23 cellular contexts compared by ENCODE assay signal in the genomic region with DNA sequence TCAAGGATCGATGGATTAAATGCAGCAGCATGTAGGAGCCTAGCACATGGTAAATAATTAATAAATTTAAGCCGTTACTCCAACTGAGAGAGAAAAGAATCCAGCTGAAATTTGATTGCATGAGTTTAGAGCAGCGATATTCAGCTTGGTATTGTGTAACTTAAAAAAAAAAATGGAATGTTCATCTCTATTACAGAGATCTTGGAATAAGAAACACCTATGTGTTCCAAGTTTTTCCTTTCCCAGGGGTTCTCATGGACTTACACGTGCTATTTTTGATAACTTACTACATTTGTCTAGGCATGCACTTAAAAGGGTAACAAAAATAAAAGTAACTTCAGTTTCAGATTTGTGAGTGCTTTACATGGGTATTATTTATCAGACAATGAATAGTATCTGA.
DNase-seq lines count a peak whose midpoint lies in the region; FAIRE-seq and TF ChIP-seq lines count a peak whose summit lies in the region.
"Had no signal": no experiment of that assay in that cellular context is flagged by ENCODE, and none has a peak within 500 bp of the region (broad histone marks: within the 10 kb centered on the region; RNA-seq: fewer than 3 reads in every experiment).

No MANE protein-coding gene starts in this region.

- FAIRE-seq in keratinocyte (lab: Jason Lieb, UNC), result no peak
- FAIRE-seq: colon, urothelium cell line had no signal

- H3K27ac Mint-ChIP-seq in activated T-cell treated with anti-CD3 and anti-CD28 coated beads, Interleukin-2, amount 50 U/mL, for 24 hours, result no peak overlapping the region
- H3K27ac Mint-ChIP-seq: activated naive CD4-positive, alpha-beta T cell treated with anti-CD3 and anti-CD28 coated beads, Interleukin-2, amount 50 U/mL, for 72 hours; activated T-helper 1 cell treated with anti-CD3 and anti-CD28 coated beads, Interleukin-12 subunit alpha, Interleukin-12 subunit beta, Interleukin-2, Interleukin-4 antibody, amounts not matched to agents 30 ng/mL and 10 ng/mL and 1 ng/mL, durations not matched to agents 14 hours and 24 hours and 36 hours; T-helper 17 cell had no signal

- no peaks in the 10 kb centered on the region for H3K4me1 Mint-ChIP-seq in activated T-cell treated with anti-CD3 and anti-CD28 coated beads, Interleukin-2, amount 50 U/mL, for 24 hours (ENCODE audit: low read depth)
- H3K4me1 Mint-ChIP-seq: T-helper 17 cell had no signal

- H3K36me3 ChIP-seq in fibroblast of lung (ENCODE audit: control insufficient read depth, insufficient read depth, low read length) (no peaks in the 10 kb centered on the region), keratinocyte (ENCODE audit: control insufficient read depth in 2 of 2, extremely low read depth in 1 of 2, insufficient read depth in 2 of 2, low read length in 2 of 2) (no peaks in the 10 kb centered on the region), tibial artery (no peaks in the 10 kb centered on the region)
- H3K36me3 ChIP-seq: esophagus muscularis mucosa, Peyer's patch had no signal

- H3K27me3 ChIP-seq in fibroblast of lung (ENCODE audit: control insufficient read depth, insufficient read depth, low read length) (no peaks in the 10 kb centered on the region), keratinocyte (ENCODE audit: control insufficient read depth, extremely low read depth, insufficient read depth, low read length) (no peaks in the 10 kb centered on the region), tibial artery (no peaks in the 10 kb centered on the region)
- H3K27me3 ChIP-seq: esophagus muscularis mucosa, Peyer's patch had no signal

- no peaks in the 10 kb centered on the region for H3K79me2 ChIP-seq in fibroblast of lung (ENCODE audit: control insufficient read depth, insufficient read depth, low read length)
- no peaks in the 10 kb centered on the region for H3K79me2 ChIP-seq in keratinocyte (ENCODE audit: control insufficient read depth, insufficient read depth, low read length)

- TF ChIP-seq CTCF in fibroblast of lung (conservative IDR thresholded peaks at IDR 0.05 in 1 of 2, IDR thresholded peaks at IDR 0.05 in 1 of 2; ENCODE audit: low read depth in 1 of 2, low read length in 2 of 2) (no peak), keratinocyte (optimal IDR thresholded peaks at IDR 0.05 in 1 of 3, IDR thresholded peaks at IDR 0.05 in 1 of 3, conservative IDR thresholded peaks at IDR 0.05 in 1 of 3; ENCODE audit: extremely low read depth in 1 of 3, insufficient read depth in 2 of 3, low read length in 3 of 3) (no peak), tibial artery (IDR thresholded peaks at IDR 0.05) (no peak)

- no peaks in the 10 kb centered on the region for H4K20me1 ChIP-seq in fibroblast of lung (ENCODE audit: control insufficient read depth, extremely low read depth, insufficient read depth, low read length)
- H4K20me1 ChIP-seq in keratinocyte (ENCODE audit: control insufficient read depth, extremely low read depth, insufficient read depth, low read length), result no peaks in the 10 kb centered on the region

- H3K4me2 ChIP-seq in fibroblast of lung (ENCODE audit: extremely low read depth, insufficient read depth, low read length) (no peak overlapping the region), keratinocyte (ENCODE audit: control insufficient read depth, extremely low read depth, insufficient read depth, low read depth, low read length) (no peak overlapping the region)

- no peaks in the 10 kb centered on the region for H3K4me1 ChIP-seq in fibroblast of lung (ENCODE audit: control insufficient read depth, extremely low read depth, insufficient read depth, low read length)
- no peaks in the 10 kb centered on the region for H3K4me1 ChIP-seq in keratinocyte (ENCODE audit: control insufficient read depth, extremely low read depth, insufficient read depth, low read length)
- H3K4me1 ChIP-seq in tibial artery, result peaks cover 0 to 34% (median 14%) of the 10 kb centered on the region in 4 donors
- H3K4me1 ChIP-seq: Peyer's patch had no signal

- H3K36me3 Mint-ChIP-seq in activated T-cell treated with anti-CD3 and anti-CD28 coated beads, Interleukin-2, amount 50 U/mL, for 24 hours (ENCODE audit: low read depth), result no peaks in the 10 kb centered on the region
- H3K36me3 Mint-ChIP-seq: activated naive CD4-positive, alpha-beta T cell treated with anti-CD3 and anti-CD28 coated beads, Interleukin-2, amount 50 U/mL, for 72 hours had no signal

- H2AFZ ChIP-seq in fibroblast of lung (ENCODE audit: low read length) (no peak overlapping the region), keratinocyte (ENCODE audit: control insufficient read depth, low read length) (peak overlapping the region; percentile 29)

- DNase-seq in NCI-H226 (peak; percentile 31), fibroblast of lung (ENCODE audit: low read depth in 2 of 2) (peak; percentile 23 to 32), keratinocyte (ENCODE audit: low read depth, low spot score) (no peak), tibial artery (no peak), amygdala (lab: John Stamatoyannopoulos, UW) (no peak)
- DNase-seq in activated T-cell treated with anti-CD3 and anti-CD28 coated beads, Interleukin-2, amount 50 U/mL, for 24 hours, result no peak
- no peak for DNase-seq in effector CD4-positive, alpha-beta T cell
- DNase-seq: activated CD4-positive, alpha-beta T cell treated with anti-CD3 and anti-CD28 coated beads for 48 hours; GF-D8; hippocampal formation; NCI-H1417; NCI-H2107; NCI-H510A treated with DMSO at 0.1 percent for 48 hours; Peyer's patch; retina; stimulated activated CD8-positive, alpha-beta memory T cell treated with anti-CD3 and anti-CD28 coated beads, Interleukin-4, amount 100 ng/mL, for 48 hours; T-helper 17 cell had no signal

- H3K4me3 Mint-ChIP-seq in activated T-cell treated with anti-CD3 and anti-CD28 coated beads, Interleukin-2, amount 50 U/mL, for 24 hours, result no peak overlapping the region
- H3K4me3 Mint-ChIP-seq: activated T-helper 1 cell treated with anti-CD3 and anti-CD28 coated beads, Interleukin-12 subunit alpha, Interleukin-12 subunit beta, Interleukin-2, Interleukin-4 antibody, amounts not matched to agents 30 ng/mL and 10 ng/mL and 1 ng/mL, durations not matched to agents 14 hours and 24 hours and 36 hours; T-helper 17 cell had no signal

- intact Hi-C loops in tibial artery (cut with DNase I; ENCODE audit: low total_unique reads), result no loop called here

- dilution Hi-C loops in keratinocyte (cut with MboI; ENCODE audit: extremely low pct_ligation_motif_present, low sequenced_read_pairs), result no loop called here

- H3K9ac ChIP-seq in fibroblast of lung (ENCODE audit: insufficient read depth, low read length) (no peak overlapping the region), keratinocyte (ENCODE audit: control insufficient read depth, extremely low read depth, insufficient read depth, low read length) (no peak overlapping the region)

- H3K4me3 ChIP-seq in fibroblast of lung (replicated peaks in 1 of 4; ENCODE audit: control extremely low read depth in 1 of 4, insufficient read depth in 1 of 4, low read depth in 3 of 4, low read length in 4 of 4) (no peak overlapping the region), keratinocyte (ENCODE audit: control insufficient read depth in 2 of 3, extremely low read depth in 1 of 3, insufficient read depth in 2 of 3, low read depth in 1 of 3, low read length in 3 of 3) (no peak overlapping the region), tibial artery (no peak overlapping the region)
- H3K4me3 ChIP-seq: esophagus muscularis mucosa, lung, Peyer's patch had no signal

- H3K27ac ChIP-seq in fibroblast of lung (ENCODE audit: insufficient read depth, low read length), result no peak overlapping the region
- no peak overlapping the region for H3K27ac ChIP-seq in keratinocyte (ENCODE audit: control insufficient read depth, insufficient read depth, low read length)
- H3K27ac ChIP-seq in tibial artery, result peak overlapping the region; percentile 44 to 75
- H3K27ac ChIP-seq: Peyer's patch had no signal

- no peaks in the 10 kb centered on the region for H3K9me1 ChIP-seq in keratinocyte (ENCODE audit: control insufficient read depth, extremely low read depth, insufficient read depth, low read length)

- H3K27me3 Mint-ChIP-seq in activated T-cell treated with anti-CD3 and anti-CD28 coated beads, Interleukin-2, amount 50 U/mL, for 24 hours, result no peaks in the 10 kb centered on the region
- H3K27me3 Mint-ChIP-seq: T-helper 17 cell had no signal

- H3K9me3 Mint-ChIP-seq in activated T-cell treated with anti-CD3 and anti-CD28 coated beads, Interleukin-2, amount 50 U/mL, for 24 hours, result peaks cover 12% of the 10 kb centered on the region
- H3K9me3 Mint-ChIP-seq: activated T-helper 1 cell treated with anti-CD3 and anti-CD28 coated beads, Interleukin-12 subunit alpha, Interleukin-12 subunit beta, Interleukin-2, Interleukin-4 antibody, amounts not matched to agents 30 ng/mL and 10 ng/mL and 1 ng/mL, durations not matched to agents 14 hours and 24 hours and 36 hours had no signal

- no peaks in the 10 kb centered on the region for H3K9me3 ChIP-seq in fibroblast of lung (ENCODE audit: control insufficient read depth, insufficient read depth, low read depth, low read length)
- H3K9me3 ChIP-seq in keratinocyte (ENCODE audit: control insufficient read depth, low read depth, low read length), result no peaks in the 10 kb centered on the region
- H3K9me3 ChIP-seq in tibial artery, result peaks cover 0 to 5% (median 0%) of the 10 kb centered on the region in 3 donors
- H3K9me3 ChIP-seq: esophagus muscularis mucosa, Peyer's patch had no signal

Comparison
In these comparisons a context has a peak if more than half of its experiments do, and no peak if none do; other contexts are left out.
1. DNase-seq: peak in NCI-H226 (single experiment) and fibroblast of lung (2 of 2); none in keratinocyte (single experiment), tibial artery (0 of 2), activated T-cell treated with anti-CD3 and anti-CD28 coated beads, Interleukin-2, amount 50 U/mL, for 24 hours (single experiment), effector CD4-positive, alpha-beta T cell (single experiment) and amygdala (0 of 56).
2. H3K27ac ChIP-seq: peak in tibial artery (2 of 2); none in fibroblast of lung (single experiment) and keratinocyte (single experiment).